Comparison of ENCODE assay signal across 8 cellular contexts in the genomic region with DNA sequence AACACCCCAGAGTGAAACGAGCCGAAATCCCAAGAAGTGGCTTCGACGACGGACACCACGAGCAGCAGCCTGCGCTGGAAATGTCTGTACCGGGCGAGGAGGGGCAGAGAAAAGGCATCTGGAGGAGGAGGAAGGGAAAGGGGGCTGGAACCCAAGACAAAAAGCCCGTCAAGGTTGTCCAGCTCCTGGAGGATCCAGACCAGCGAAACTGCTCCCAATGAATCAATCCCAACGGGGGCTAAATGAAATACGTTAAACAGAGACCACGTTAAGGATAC. TPM values are rescaled to one million over a fixed set of nuclear protein-coding genes. Genes with fewer than 3 reads are reported as not detected.
DNase-seq lines count a peak whose midpoint lies in the region; ATAC-seq and TF ChIP-seq lines count a peak whose summit lies in the region.

No MANE protein-coding gene starts in this region.

- WGBS in spleen, 5 donors: 0 to 2% (median 1%) methylated on average over 14 of the region's 14 CpGs

- H3K27me3 Mint-ChIP-seq in brain: peaks cover 24% of the 10 kb centered on the region

- TF ChIP-seq CTCF in AG09309 (IDR thresholded peaks at IDR 0.05; ENCODE audit: control insufficient read depth, insufficient read depth, low read depth, low read length, missing control alignments) (no peak), brain (conservative IDR thresholded peaks at IDR 0.05) (no peak), spleen (IDR thresholded peaks at IDR 0.05 in 8 of 11, conservative IDR thresholded peaks at IDR 0.05 in 3 of 11) (no peak), GM13976 (IDR thresholded peaks at IDR 0.05; ENCODE audit: borderline replicate concordance, control extremely low read depth, extremely low read depth, insufficient read depth, missing control alignments) (no peak)

- H3K9me3 Mint-ChIP-seq in brain: no peaks in the 10 kb centered on the region

- H3K27ac Mint-ChIP-seq in brain: peak overlapping the region; percentile 98 to 99 (median 99)

- H3K4me3 Mint-ChIP-seq in brain: peak overlapping the region; percentile 95 to 99 (median 98)

- peak; percentile 0 for ATAC-seq in GM18511 (IDR thresholded peaks at IDR 0.05; ENCODE audit: unreplicated experiment)

- H3K4me3 ChIP-seq in AG09309 (ENCODE audit: control insufficient read depth, low read depth, low read length) (peak overlapping the region; percentile 99), spleen (peak overlapping the region; percentile 48 to 91 (median 70))

- H3K27ac ChIP-seq in spleen: peak overlapping the region; percentile 83 to 94 (median 92)

- peaks cover 17% of the 10 kb centered on the region for H3K36me3 Mint-ChIP-seq in brain

- H3K27me3 ChIP-seq in spleen (replicated peaks in 1 of 7): no peaks in the 10 kb centered on the region

- in situ Hi-C loops in GM13976 (cut with MboI; ENCODE audit: low sequenced_read_pairs, unreplicated experiment): no loop called here

- no peaks in the 10 kb centered on the region for H3K36me3 ChIP-seq in spleen

- intact Hi-C loops in spleen (cut with DNase I; ENCODE audit: low total_unique reads): no loop called here

- peaks cover 10 to 63% (median 42%) of the 10 kb centered on the region in 6 donors for H3K4me1 ChIP-seq in spleen

- no peak for TF ChIP-seq POLR2A in spleen (IDR thresholded peaks at IDR 0.05)

- no peaks in the 10 kb centered on the region for H3K9me3 ChIP-seq in spleen

- no peak for DNase-seq in AG09309 (ENCODE audit: low read depth)
- DNase-seq in NCI-H526 treated with DMSO at 0.1 percent for 48 hours (lab: John Stamatoyannopoulos, UW): peak; percentile 77
- DNase-seq in iPS-NIHi7 (ENCODE audit: extremely low spot score): peak; percentile 46
- peak; percentile 74 for DNase-seq in spleen
- no peak for DNase-seq in GM13976 (ENCODE audit: low spot score)
- no peak for DNase-seq in NK-92 (lab: John Stamatoyannopoulos, UW; ENCODE audit: unreplicated experiment)

- peaks cover 66% of the 10 kb centered on the region for H3K4me1 Mint-ChIP-seq in brain

RNA-seq across cellular contexts. Expression of gene CCDC88A, which starts 0.5 kb away (rescaled TPM):
- polyA plus RNA-seq in brain (ENCODE audit: insufficient read depth, low read depth, low replicate concordance) (10.3 TPM), spleen (10 to 100 TPM; 16.4 to 26.3 (median 20.8) TPM)
- total RNA-seq in spleen: 100 to 1,000 TPM in 3 of 7 donors, 10 to 100 TPM in 4; 53.2 to 130 (median 95.3) TPM

Comparison
In these comparisons a context has a peak if more than half of its experiments do, and no peak if none do; other contexts are left out.
1. DNase-seq: peak in NCI-H526 treated with DMSO at 0.1 percent for 48 hours (single experiment), iPS-NIHi7 (single experiment) and spleen (single experiment); none in AG09309 (single experiment), GM13976 (single experiment) and NK-92 (single experiment).